ENCODE assay signal across 15 cellular contexts in genomic region chr13:109150691-109151090, GRCh38.
DNase-seq lines count a peak whose midpoint lies in the region; ATAC-seq, FAIRE-seq and TF ChIP-seq lines count a peak whose summit lies in the region.
"Had no signal": no experiment of that assay in that cellular context is flagged by ENCODE, and none has a peak within 500 bp of the region (broad histone marks: within the 10 kb centered on the region; RNA-seq: fewer than 3 reads in every experiment).

No MANE protein-coding gene starts in this region.

- TF ChIP-seq POLR2A in H54 (IDR thresholded peaks at IDR 0.05; ENCODE audit: low read depth, low read length) = no peak

- no peak overlapping the region for H3K4me2 ChIP-seq in GM23338
- H3K4me2 ChIP-seq: BLaER1 had no signal

- peaks cover 90% of the 10 kb centered on the region for H3K4me1 ChIP-seq in A673 (ENCODE audit: insufficient read depth, low read length, poor library complexity, severe bottlenecking)
- H3K4me1 ChIP-seq in SJSA1 (replicated peaks) = peaks cover 95% of the 10 kb centered on the region
- peaks cover 56% of the 10 kb centered on the region for H3K4me1 ChIP-seq in foreskin keratinocyte
- H3K4me1 ChIP-seq in GM23338 (ENCODE audit: insufficient read depth) = peaks cover 7% of the 10 kb centered on the region; the same call in 1 of the 2 replicates

- H3K9me3 ChIP-seq in A673 (ENCODE audit: low read depth, low read length, poor library complexity, severe bottlenecking) = no peaks in the 10 kb centered on the region
- H3K9me3 ChIP-seq in SJSA1 (replicated peaks) = no peaks in the 10 kb centered on the region
- H3K9me3 ChIP-seq: BLaER1, Caco-2 had no signal

- peak; percentile 91 for DNase-seq in A673 (ENCODE audit: low spot score)
- DNase-seq in H54 (ENCODE audit: insufficient read length, low spot score) = no peak
- DNase-seq in SJSA1 (ENCODE audit: low read depth in 1 of 2, low spot score in 2 of 2) = no peak
- DNase-seq in foreskin keratinocyte = no peak
- no peak for DNase-seq in GM23338 (ENCODE audit: low spot score)
- DNase-seq in DMS53 treated with DMSO at 0.1 percent for 48 hours (lab: John Stamatoyannopoulos, UW; ENCODE audit: unreplicated experiment) = no peak
- DNase-seq: AML-193; Caco-2; CD8-positive, alpha-beta memory T cell; DMS53; H7 had no signal

- no peaks in the 10 kb centered on the region for H3K9me3 Mint-ChIP-seq in GM23338

- H4K20me1 ChIP-seq in GM23338 (replicated peaks; ENCODE audit: insufficient read depth) = no peaks in the 10 kb centered on the region
- H4K20me1 ChIP-seq: BLaER1 had no signal

- H3K27me3 Mint-ChIP-seq in GM23338 (ENCODE audit: insufficient read depth, low read depth, poor library complexity) = peaks cover 5% of the 10 kb centered on the region
- H3K27me3 Mint-ChIP-seq: CD8-positive, alpha-beta memory T cell had no signal

- H3K79me2 ChIP-seq in GM23338 (replicated peaks; ENCODE audit: insufficient read depth) = no peaks in the 10 kb centered on the region

- CTCF ChIA-PET in A673 (lab: Charles Lee) = no interaction called here

- intact Hi-C loops in A673 (cut with micrococcal nuclease; ENCODE audit: unreplicated experiment) = loop anchor here (1.0 to 5.0 kb wide), 2 partner anchors 122 to 275 kb away; no protein-coding TSS in a partner anchor

- no peaks in the 10 kb centered on the region for H3F3A ChIP-seq in GM23338 (replicated peaks; ENCODE audit: low read depth)

- H3K36me3 Mint-ChIP-seq in GM23338 (ENCODE audit: low read depth) = no peaks in the 10 kb centered on the region
- H3K36me3 Mint-ChIP-seq: CD8-positive, alpha-beta memory T cell had no signal

- H3K4me3 Mint-ChIP-seq in GM23338 = no peak overlapping the region
- H3K4me3 Mint-ChIP-seq: CD8-positive, alpha-beta memory T cell had no signal

- no peaks in the 10 kb centered on the region for H3K27me3 ChIP-seq in A673 (replicated peaks; ENCODE audit: insufficient read depth, low read depth, low read length, poor library complexity)
- no peaks in the 10 kb centered on the region for H3K27me3 ChIP-seq in SJSA1 (replicated peaks)
- H3K27me3 ChIP-seq in foreskin keratinocyte = no peaks in the 10 kb centered on the region
- H3K27me3 ChIP-seq in GM23338 (ENCODE audit: insufficient read depth) = no peaks in the 10 kb centered on the region
- H3K27me3 ChIP-seq: BLaER1 had no signal

- BruUV-seq in A673 (replicated peaks; lab: Mats Ljungman, UMichigan) = no TSS peak

- H3K36me3 ChIP-seq in A673 (ENCODE audit: insufficient read depth, low read length, poor library complexity, severe bottlenecking) (no peaks in the 10 kb centered on the region), SJSA1 (no peaks in the 10 kb centered on the region), GM23338 (ENCODE audit: insufficient read depth) (no peaks in the 10 kb centered on the region)
- H3K36me3 ChIP-seq: BLaER1 had no signal

- H3K9me2 ChIP-seq in GM23338 (ENCODE audit: insufficient read depth) = no peaks in the 10 kb centered on the region

- no peak overlapping the region for H2AFZ ChIP-seq in GM23338

- H3K4me1 Mint-ChIP-seq in GM23338 = peaks cover 30% of the 10 kb centered on the region
- H3K4me1 Mint-ChIP-seq: CD8-positive, alpha-beta memory T cell had no signal

- H3K27ac Mint-ChIP-seq in GM23338 = no peak overlapping the region
- H3K27ac Mint-ChIP-seq: CD8-positive, alpha-beta memory T cell had no signal

- no peak for ATAC-seq in foreskin keratinocyte
- ATAC-seq in HG02571 (IDR thresholded peaks at IDR 0.05; ENCODE audit: unreplicated experiment) = no peak
- no peak for ATAC-seq in GM23338
- ATAC-seq: K562 had no signal

- H3K27ac ChIP-seq in A673 (ENCODE audit: low read depth, low read length, poor library complexity, severe bottlenecking) (peak overlapping the region; percentile 70), SJSA1 (peak overlapping the region; percentile 97; the same call in 1 of the 2 replicates), foreskin keratinocyte (peak overlapping the region; percentile 76), GM23338 (ENCODE audit: low read depth) (no peak overlapping the region)
- H3K27ac ChIP-seq: BLaER1, HL-60 had no signal

- POLR2A ChIA-PET in A673 (lab: Charles Lee; ENCODE audit: low non-redundant PET) = interaction anchor here (0.7 kb wide), 1 partner anchor 636 kb away, joined by 4 read pairs; no protein-coding TSS in a partner anchor

- no peak for TF ChIP-seq CTCF in A673 (conservative IDR thresholded peaks at IDR 0.05; ENCODE audit: low read depth, low read length)
- no peak for TF ChIP-seq CTCF in foreskin keratinocyte (conservative IDR thresholded peaks at IDR 0.05)
- TF ChIP-seq CTCF in GM23338 (conservative IDR thresholded peaks at IDR 0.05; ENCODE audit: low read depth in 2 of 2) = no peak

- FAIRE-seq in H54 (lab: Jason Lieb, UNC) = peak; percentile 30
- FAIRE-seq: K562 had no signal

- H3K4me3 ChIP-seq in A673 (ENCODE audit: low read depth, low read length, poor library complexity, severe bottlenecking) (no peak overlapping the region), SJSA1 (no peak overlapping the region), GM23338 (no peak overlapping the region)
- H3K4me3 ChIP-seq: BLaER1, K562 had no signal

TF ChIP-seq in GM23338, 12 proteins besides CTCF, POLR2A, EP300 and RAD21:
- TF ChIP-seq POLR2AphosphoS5 (IDR thresholded peaks at IDR 0.05; ENCODE audit: low read depth) (no peak), NANOG (IDR thresholded peaks at IDR 0.05; ENCODE audit: borderline replicate concordance) (no peak)
